Comparison of ENCODE assay signal across 8 cellular contexts in genomic region chr2:161273038-161273760, GRCh38. TPM values are rescaled to one million over a fixed set of nuclear protein-coding genes. Genes with fewer than 3 reads are reported as not detected.
DNase-seq lines count a peak whose midpoint lies in the region; ATAC-seq, FAIRE-seq and TF ChIP-seq lines count a peak whose summit lies in the region.

No MANE protein-coding gene starts in this region.

- ATAC-seq in GM18909 (IDR thresholded peaks at IDR 0.05; ENCODE audit: poor library complexity, unreplicated experiment) = peak; percentile 81
- peak; percentile 71 for ATAC-seq in HG03280 (IDR thresholded peaks at IDR 0.05; ENCODE audit: unreplicated experiment)

- peak; percentile 95 for FAIRE-seq in islet of Langerhans (lab: Jason Lieb, UNC)

- H3K36me3 ChIP-seq in thyroid gland = no peaks in the 10 kb centered on the region

- peaks cover 0 to 7% of the 10 kb centered on the region in 2 donors for H3K4me1 ChIP-seq in thyroid gland

- intact Hi-C loops in thyroid gland (cut with DNase I) = no loop called here

- no peak for TF ChIP-seq POLR2A in thyroid gland (IDR thresholded peaks at IDR 0.05)

- TF ChIP-seq CTCF in thyroid gland (IDR thresholded peaks at IDR 0.05) = peak; percentile 39 to 79 (median 66)

- H3K27me3 ChIP-seq in thyroid gland = no peaks in the 10 kb centered on the region

- DNase-seq in DMS153 treated with DMSO at 0.1 percent for 48 hours (lab: John Stamatoyannopoulos, UW; ENCODE audit: unreplicated experiment) (peak; percentile 70), NCI-H2227 treated with DMSO at 0.1 percent for 48 hours (lab: John Stamatoyannopoulos, UW) (peak; percentile 56), amniotic epithelial cell (ENCODE audit: low read depth) (peak; percentile 57), thyroid gland (no peak)
- DNase-seq in activated naive CD4-positive, alpha-beta T cell (lab: John Stamatoyannopoulos, UW) = no peak

- H3K9me3 ChIP-seq in thyroid gland = no peaks in the 10 kb centered on the region

- no peak overlapping the region for H3K4me3 ChIP-seq in thyroid gland (replicated peaks in 1 of 3)

- WGBS in thyroid gland, 2 donors = 45 to 48% methylated on average over 5 of the region's 5 CpGs

- no peak overlapping the region for H3K27ac ChIP-seq in thyroid gland

RNA-seq across cellular contexts. Expression of gene PSMD14, which starts 35.0 kb away (rescaled TPM):
- total RNA-seq in thyroid gland = 10 to 100 TPM; 33.2 to 63.0 (median 57.1) TPM

Comparison
In these comparisons a context has a peak if more than half of its experiments do, and no peak if none do; other contexts are left out.
1. DNase-seq: peak in DMS153 treated with DMSO at 0.1 percent for 48 hours (single experiment), NCI-H2227 treated with DMSO at 0.1 percent for 48 hours (single experiment) and amniotic epithelial cell (single experiment); none in thyroid gland (0 of 2) and activated naive CD4-positive, alpha-beta T cell (0 of 4).